1 cellular context compared by ENCODE assay signal in the genomic region with DNA sequence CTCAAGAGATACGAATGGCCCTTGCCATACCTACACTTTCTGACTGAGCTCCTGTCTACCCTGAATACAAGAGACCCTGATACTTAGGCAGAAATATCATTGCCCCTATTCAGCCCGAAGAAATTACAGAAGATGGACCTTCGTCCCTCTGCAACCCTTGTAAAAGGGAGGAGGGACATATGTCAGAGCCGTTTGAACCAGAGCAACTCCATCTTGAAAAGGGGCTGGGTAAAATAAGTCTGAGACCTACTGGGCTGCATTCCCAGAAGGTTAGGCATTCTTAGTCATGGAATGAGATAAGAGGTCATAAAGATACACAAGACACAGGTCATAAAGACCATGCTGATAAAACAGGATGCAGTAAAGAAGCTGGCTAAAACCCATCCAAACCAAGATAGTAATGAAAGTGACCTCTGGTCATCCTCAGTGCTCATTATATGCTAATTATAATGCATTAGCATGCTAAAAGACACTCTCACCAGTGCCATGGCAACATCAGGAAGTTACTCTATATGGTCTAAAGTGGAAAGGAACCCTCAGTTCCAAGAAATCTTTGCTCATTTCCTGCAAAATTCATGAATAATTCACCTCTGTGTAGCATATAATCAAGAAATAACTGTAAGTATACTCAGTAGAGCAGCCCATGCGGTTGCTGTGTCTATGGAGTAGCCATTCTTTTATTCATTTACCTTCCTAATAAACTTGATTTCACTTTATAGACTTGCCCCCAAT.
TF ChIP-seq lines count a peak whose summit lies in the region.

No MANE protein-coding gene starts in this region.

TF ChIP-seq in endothelial cell of umbilical vein, 7 proteins besides CTCF, POLR2A, EP300 and RAD21:
- TF ChIP-seq GATA2 (IDR thresholded peaks at IDR 0.05; ENCODE audit: insufficient read depth, insufficient read length, low read depth, low read length) (peak; percentile 74), POLR2AphosphoS5 (IDR thresholded peaks at IDR 0.05; ENCODE audit: insufficient read depth, low read depth, low read length) (no peak), JUN (IDR thresholded peaks at IDR 0.05; ENCODE audit: borderline replicate concordance, insufficient read depth, insufficient read length, low read depth) (no peak)
